In the genomic region with DNA sequence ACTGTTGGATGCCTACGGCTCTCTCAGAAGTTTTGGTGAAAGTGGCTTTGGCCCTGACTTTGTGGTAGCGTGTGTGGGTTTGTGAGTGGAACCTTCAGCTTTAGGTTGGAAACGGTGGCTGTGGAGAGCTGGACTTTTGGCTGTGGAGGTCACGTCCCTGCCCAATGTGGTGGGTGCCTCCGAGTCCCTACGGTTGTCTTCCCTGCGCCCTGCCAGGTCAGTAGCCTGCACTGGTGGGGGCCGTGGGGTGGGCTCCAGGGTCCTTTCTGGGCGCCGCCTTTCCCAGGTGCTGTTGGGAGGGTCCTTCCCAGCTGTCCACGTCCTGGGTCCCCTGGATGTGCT, we compare ENCODE assay signal across 1 cellular context.
TF ChIP-seq lines count a peak whose summit lies in the region.

No MANE protein-coding gene starts in this region.

TF ChIP-seq in WTC11, 78 proteins besides CTCF, POLR2A, EP300 and RAD21:
- TF ChIP-seq, protein P1, sequence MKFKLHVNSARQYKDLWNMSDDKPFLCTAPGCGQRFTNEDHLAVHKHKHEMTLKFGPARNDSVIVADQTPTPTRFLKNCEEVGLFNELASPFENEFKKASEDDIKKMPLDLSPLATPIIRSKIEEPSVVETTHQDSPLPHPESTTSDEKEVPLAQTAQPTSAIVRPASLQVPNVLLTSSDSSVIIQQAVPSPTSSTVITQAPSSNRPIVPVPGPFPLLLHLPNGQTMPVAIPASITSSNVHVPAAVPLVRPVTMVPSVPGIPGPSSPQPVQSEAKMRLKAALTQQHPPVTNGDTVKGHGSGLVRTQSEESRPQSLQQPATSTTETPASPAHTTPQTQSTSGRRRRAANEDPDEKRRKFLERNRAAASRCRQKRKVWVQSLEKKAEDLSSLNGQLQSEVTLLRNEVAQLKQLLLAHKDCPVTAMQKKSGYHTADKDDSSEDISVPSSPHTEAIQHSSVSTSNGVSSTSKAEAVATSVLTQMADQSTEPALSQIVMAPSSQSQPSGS (CRISPR knock-in tag; IDR thresholded peaks at IDR 0.05; ENCODE audit: borderline replicate concordance, low read depth): no peak
- TF ChIP-seq JAZF1 (CRISPR knock-in tag; IDR thresholded peaks at IDR 0.05): no peak
- TF ChIP-seq, protein P2, sequence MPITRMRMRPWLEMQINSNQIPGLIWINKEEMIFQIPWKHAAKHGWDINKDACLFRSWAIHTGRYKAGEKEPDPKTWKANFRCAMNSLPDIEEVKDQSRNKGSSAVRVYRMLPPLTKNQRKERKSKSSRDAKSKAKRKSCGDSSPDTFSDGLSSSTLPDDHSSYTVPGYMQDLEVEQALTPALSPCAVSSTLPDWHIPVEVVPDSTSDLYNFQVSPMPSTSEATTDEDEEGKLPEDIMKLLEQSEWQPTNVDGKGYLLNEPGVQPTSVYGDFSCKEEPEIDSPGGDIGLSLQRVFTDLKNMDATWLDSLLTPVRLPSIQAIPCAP (CRISPR knock-in tag; IDR thresholded peaks at IDR 0.05): no peak
- TF ChIP-seq, protein P3, sequence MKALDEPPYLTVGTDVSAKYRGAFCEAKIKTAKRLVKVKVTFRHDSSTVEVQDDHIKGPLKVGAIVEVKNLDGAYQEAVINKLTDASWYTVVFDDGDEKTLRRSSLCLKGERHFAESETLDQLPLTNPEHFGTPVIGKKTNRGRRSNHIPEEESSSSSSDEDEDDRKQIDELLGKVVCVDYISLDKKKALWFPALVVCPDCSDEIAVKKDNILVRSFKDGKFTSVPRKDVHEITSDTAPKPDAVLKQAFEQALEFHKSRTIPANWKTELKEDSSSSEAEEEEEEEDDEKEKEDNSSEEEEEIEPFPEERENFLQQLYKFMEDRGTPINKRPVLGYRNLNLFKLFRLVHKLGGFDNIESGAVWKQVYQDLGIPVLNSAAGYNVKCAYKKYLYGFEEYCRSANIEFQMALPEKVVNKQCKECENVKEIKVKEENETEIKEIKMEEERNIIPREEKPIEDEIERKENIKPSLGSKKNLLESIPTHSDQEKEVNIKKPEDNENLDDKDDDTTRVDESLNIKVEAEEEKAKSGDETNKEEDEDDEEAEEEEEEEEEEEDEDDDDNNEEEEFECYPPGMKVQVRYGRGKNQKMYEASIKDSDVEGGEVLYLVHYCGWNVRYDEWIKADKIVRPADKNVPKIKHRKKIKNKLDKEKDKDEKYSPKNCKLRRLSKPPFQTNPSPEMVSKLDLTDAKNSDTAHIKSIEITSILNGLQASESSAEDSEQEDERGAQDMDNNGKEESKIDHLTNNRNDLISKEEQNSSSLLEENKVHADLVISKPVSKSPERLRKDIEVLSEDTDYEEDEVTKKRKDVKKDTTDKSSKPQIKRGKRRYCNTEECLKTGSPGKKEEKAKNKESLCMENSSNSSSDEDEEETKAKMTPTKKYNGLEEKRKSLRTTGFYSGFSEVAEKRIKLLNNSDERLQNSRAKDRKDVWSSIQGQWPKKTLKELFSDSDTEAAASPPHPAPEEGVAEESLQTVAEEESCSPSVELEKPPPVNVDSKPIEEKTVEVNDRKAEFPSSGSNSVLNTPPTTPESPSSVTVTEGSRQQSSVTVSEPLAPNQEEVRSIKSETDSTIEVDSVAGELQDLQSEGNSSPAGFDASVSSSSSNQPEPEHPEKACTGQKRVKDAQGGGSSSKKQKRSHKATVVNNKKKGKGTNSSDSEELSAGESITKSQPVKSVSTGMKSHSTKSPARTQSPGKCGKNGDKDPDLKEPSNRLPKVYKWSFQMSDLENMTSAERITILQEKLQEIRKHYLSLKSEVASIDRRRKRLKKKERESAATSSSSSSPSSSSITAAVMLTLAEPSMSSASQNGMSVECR (CRISPR knock-in tag; IDR thresholded peaks at IDR 0.05; ENCODE audit: borderline replicate concordance): no peak
- TF ChIP-seq ZNF138 (CRISPR knock-in tag; conservative IDR thresholded peaks at IDR 0.05): no peak
- TF ChIP-seq, protein P4, sequence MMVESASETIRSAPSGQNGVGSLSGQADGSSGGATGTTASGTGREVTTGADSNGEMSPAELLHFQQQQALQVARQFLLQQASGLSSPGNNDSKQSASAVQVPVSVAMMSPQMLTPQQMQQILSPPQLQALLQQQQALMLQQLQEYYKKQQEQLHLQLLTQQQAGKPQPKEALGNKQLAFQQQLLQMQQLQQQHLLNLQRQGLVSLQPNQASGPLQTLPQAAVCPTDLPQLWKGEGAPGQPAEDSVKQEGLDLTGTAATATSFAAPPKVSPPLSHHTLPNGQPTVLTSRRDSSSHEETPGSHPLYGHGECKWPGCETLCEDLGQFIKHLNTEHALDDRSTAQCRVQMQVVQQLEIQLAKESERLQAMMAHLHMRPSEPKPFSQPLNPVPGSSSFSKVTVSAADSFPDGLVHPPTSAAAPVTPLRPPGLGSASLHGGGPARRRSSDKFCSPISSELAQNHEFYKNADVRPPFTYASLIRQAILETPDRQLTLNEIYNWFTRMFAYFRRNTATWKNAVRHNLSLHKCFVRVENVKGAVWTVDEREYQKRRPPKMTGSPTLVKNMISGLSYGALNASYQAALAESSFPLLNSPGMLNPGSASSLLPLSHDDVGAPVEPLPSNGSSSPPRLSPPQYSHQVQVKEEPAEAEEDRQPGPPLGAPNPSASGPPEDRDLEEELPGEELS (CRISPR knock-in tag; IDR thresholded peaks at IDR 0.05): no peak
- no peak for TF ChIP-seq NFE2L1 (CRISPR knock-in tag; IDR thresholded peaks at IDR 0.05)
- no peak for TF ChIP-seq GTF2I (CRISPR knock-in tag; conservative IDR thresholded peaks at IDR 0.05)
